Comparison of ENCODE assay signal across 9 cellular contexts in the genomic region with DNA sequence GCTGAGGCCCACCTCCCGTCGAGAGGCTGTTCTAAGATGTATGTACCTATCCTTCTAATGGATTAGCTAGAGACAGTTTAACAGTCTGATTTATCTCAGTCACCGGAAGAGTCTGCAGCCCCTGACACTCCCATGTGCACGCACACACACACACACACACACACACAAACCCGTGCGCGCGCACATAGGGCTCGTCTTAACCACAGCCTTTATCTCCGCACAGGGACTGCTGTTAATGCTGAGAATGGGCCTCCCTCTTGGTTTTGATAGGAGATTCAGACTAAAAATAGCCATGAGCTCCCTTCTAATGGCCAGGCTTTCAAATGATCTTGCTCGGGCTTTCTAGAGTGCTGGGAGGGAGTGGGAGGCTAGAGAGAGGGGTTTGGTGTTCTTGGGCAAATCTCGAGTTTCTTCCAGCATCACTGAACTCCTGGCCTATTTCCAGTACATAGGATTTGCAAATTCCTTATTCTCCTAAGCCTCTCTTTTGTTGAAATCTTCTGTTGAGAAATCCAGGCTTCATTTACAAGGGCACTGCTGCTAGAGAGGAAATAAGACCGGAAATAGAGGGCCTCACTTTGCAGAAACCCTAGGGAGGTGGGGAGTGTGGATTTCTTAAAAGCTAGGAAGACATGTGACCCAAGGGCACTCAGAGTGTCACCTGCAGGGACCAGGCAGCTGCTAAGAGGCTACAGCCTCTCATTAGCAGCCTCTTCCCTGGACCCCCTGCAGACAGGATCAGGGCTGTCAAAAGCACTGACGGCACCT. TPM values are rescaled to one million over a fixed set of nuclear protein-coding genes. Genes with fewer than 3 reads are reported as not detected.
DNase-seq lines count a peak whose midpoint lies in the region; FAIRE-seq and TF ChIP-seq lines count a peak whose summit lies in the region.
"Had no signal": no experiment of that assay in that cellular context is flagged by ENCODE, and none has a peak within 500 bp of the region (broad histone marks: within the 10 kb centered on the region; RNA-seq: fewer than 3 reads in every experiment).

No MANE protein-coding gene starts in this region.

- H3K9ac ChIP-seq in endodermal cell (ENCODE audit: extremely low read depth, low read length, poor library complexity, severe bottlenecking), result no peak overlapping the region

- H3K27ac ChIP-seq in KOPT-K1 (ENCODE audit: low read depth, low read length, poor library complexity, severe bottlenecking), result peak overlapping the region; percentile 96
- H3K27ac ChIP-seq in endodermal cell (ENCODE audit: low read depth, low read length), result no peak overlapping the region
- H3K27ac ChIP-seq: thoracic aorta had no signal

- WGBS in endodermal cell (ENCODE audit: insufficient coverage in 1 of 2, insufficient read length in 1 of 2), 2 experiments, result 89% methylated on average over 10 to 14 of the region's 14 CpGs

- no peaks in the 10 kb centered on the region for H3K9me3 Mint-ChIP-seq in activated CD4-positive, alpha-beta memory T cell treated with anti-CD3 and anti-CD28 coated beads, Interleukin-2, amount 10 ng/mL, durations not matched to agents 7 days and 5 days
- peaks cover 7% of the 10 kb centered on the region for H3K9me3 Mint-ChIP-seq in endodermal cell

- DNase-seq in CMK (ENCODE audit: low read depth), result peak; percentile 91
- no peak for DNase-seq in activated CD4-positive, alpha-beta memory T cell treated with anti-CD3 and anti-CD28 coated beads, Interleukin-2, amount 10 ng/mL, durations not matched to agents 7 days and 5 days
- peak; percentile 87 for DNase-seq in left kidney (ENCODE audit: low read depth, low spot score)
- no peak for DNase-seq in cerebellar cortex (ENCODE audit: low spot score)
- DNase-seq in H54 (ENCODE audit: insufficient read length, low spot score), result no peak
- no peak for DNase-seq in endodermal cell
- no peak for DNase-seq in AG08395 (ENCODE audit: low spot score)

- FAIRE-seq in H54 (lab: Jason Lieb, UNC), result no peak

- no peaks in the 10 kb centered on the region for H3K4me1 ChIP-seq in endodermal cell (ENCODE audit: control insufficient read depth, insufficient read depth, low read length)

- no peak for TF ChIP-seq POLR2A in H54 (IDR thresholded peaks at IDR 0.05; ENCODE audit: low read depth, low read length)

- peaks cover 11% of the 10 kb centered on the region; the same call in 1 of the 2 replicates for H3K36me3 ChIP-seq in KOPT-K1 (ENCODE audit: insufficient read depth, low read length)
- no peaks in the 10 kb centered on the region for H3K36me3 ChIP-seq in endodermal cell (ENCODE audit: control insufficient read depth, insufficient read depth, low read length)
- H3K36me3 ChIP-seq: thoracic aorta had no signal

- peaks cover 15% of the 10 kb centered on the region for H3K4me1 Mint-ChIP-seq in activated CD4-positive, alpha-beta memory T cell treated with anti-CD3 and anti-CD28 coated beads, Interleukin-2, amount 10 ng/mL, durations not matched to agents 7 days and 5 days
- peaks cover 21% of the 10 kb centered on the region for H3K4me1 Mint-ChIP-seq in endodermal cell

- no peaks in the 10 kb centered on the region for H3K36me3 Mint-ChIP-seq in activated CD4-positive, alpha-beta memory T cell treated with anti-CD3 and anti-CD28 coated beads, Interleukin-2, amount 10 ng/mL, durations not matched to agents 7 days and 5 days (ENCODE audit: low read depth)
- H3K36me3 Mint-ChIP-seq in endodermal cell (ENCODE audit: low read depth), result no peaks in the 10 kb centered on the region

- H3K27me3 Mint-ChIP-seq in activated CD4-positive, alpha-beta memory T cell treated with anti-CD3 and anti-CD28 coated beads, Interleukin-2, amount 10 ng/mL, durations not matched to agents 7 days and 5 days, result peaks cover 8% of the 10 kb centered on the region
- H3K27me3 Mint-ChIP-seq in endodermal cell (ENCODE audit: insufficient read depth), result peaks cover 8% of the 10 kb centered on the region

- CTCF ChIA-PET in activated CD4-positive, alpha-beta memory T cell treated with anti-CD3 and anti-CD28 coated beads, Interleukin-2, amount 10 ng/mL, durations not matched to agents 7 days and 5 days (lab: Charles Lee), result no interaction called here

- TF ChIP-seq CTCF in endodermal cell (conservative IDR thresholded peaks at IDR 0.05), result no peak

- no peak overlapping the region for H3K4me3 ChIP-seq in endodermal cell (ENCODE audit: low read length)
- H3K4me3 ChIP-seq: thoracic aorta had no signal

- no peaks in the 10 kb centered on the region for H3K27me3 ChIP-seq in endodermal cell (ENCODE audit: control insufficient read depth, insufficient read depth, low read length, poor library complexity, severe bottlenecking)

- H3K4me3 Mint-ChIP-seq in activated CD4-positive, alpha-beta memory T cell treated with anti-CD3 and anti-CD28 coated beads, Interleukin-2, amount 10 ng/mL, durations not matched to agents 7 days and 5 days, result no peak overlapping the region
- no peak overlapping the region for H3K4me3 Mint-ChIP-seq in endodermal cell

- H3K27ac Mint-ChIP-seq in activated CD4-positive, alpha-beta memory T cell treated with anti-CD3 and anti-CD28 coated beads, Interleukin-2, amount 10 ng/mL, durations not matched to agents 7 days and 5 days, result peak overlapping the region; percentile 47
- H3K27ac Mint-ChIP-seq in endodermal cell, result no peak overlapping the region

- H3K9me3 ChIP-seq in KOPT-K1 (ENCODE audit: insufficient read depth, low read length, poor library complexity, severe bottlenecking) (peaks cover 15% of the 10 kb centered on the region), endodermal cell (ENCODE audit: control insufficient read depth, low read length) (no peaks in the 10 kb centered on the region)
- H3K9me3 ChIP-seq: thoracic aorta had no signal

- POLR2A ChIA-PET in activated CD4-positive, alpha-beta memory T cell treated with anti-CD3 and anti-CD28 coated beads, Interleukin-2, amount 10 ng/mL, durations not matched to agents 7 days and 5 days (lab: Charles Lee), result interaction anchor here (0.7 kb wide), 1 partner anchor 11 kb away, joined by 4 read pairs; no protein-coding TSS in a partner anchor

RNA-seq across cellular contexts. Expression of a gene that starts 2.4 kb away (rescaled TPM):
- total RNA-seq in activated CD4-positive, alpha-beta memory T cell treated with anti-CD3 and anti-CD28 coated beads, Interleukin-2, amount 10 ng/mL, durations not matched to agents 7 days and 5 days, result not detected
- not detected for total RNA-seq in endodermal cell
- 0.21 TPM for polyA plus RNA-seq in endodermal cell (2013, experiment 1 of 2)
- polyA plus RNA-seq in endodermal cell (2013, experiment 2 of 2), result 0.12 TPM
- total RNA-seq: thoracic aorta had no signal

RNA-seq across cellular contexts. Expression of a gene that starts 46.1 kb away (rescaled TPM):
- 1 to 10 TPM in 1 of 2 experiments, under 1 TPM in 1; 0.50 to 1.2 TPM for total RNA-seq in activated CD4-positive, alpha-beta memory T cell treated with anti-CD3 and anti-CD28 coated beads, Interleukin-2, amount 10 ng/mL, durations not matched to agents 7 days and 5 days
- total RNA-seq in endodermal cell, result 10 to 100 TPM in 1 of 2 donors, 1 to 10 TPM in 1; 5.2 to 14.1 TPM
- polyA plus RNA-seq in endodermal cell (2013, experiment 1 of 2), result 17.2 TPM
- polyA plus RNA-seq in endodermal cell (2013, experiment 2 of 2), result 20.0 TPM

Comparison
In these comparisons a context has a peak if more than half of its experiments do, and no peak if none do; other contexts are left out.
1. DNase-seq: peak in CMK (single experiment) and left kidney (single experiment); none in activated CD4-positive, alpha-beta memory T cell treated with anti-CD3 and anti-CD28 coated beads, Interleukin-2, amount 10 ng/mL, durations not matched to agents 7 days and 5 days (single experiment), cerebellar cortex (single experiment), H54 (single experiment), endodermal cell (single experiment) and AG08395 (single experiment).